In the genomic region with DNA sequence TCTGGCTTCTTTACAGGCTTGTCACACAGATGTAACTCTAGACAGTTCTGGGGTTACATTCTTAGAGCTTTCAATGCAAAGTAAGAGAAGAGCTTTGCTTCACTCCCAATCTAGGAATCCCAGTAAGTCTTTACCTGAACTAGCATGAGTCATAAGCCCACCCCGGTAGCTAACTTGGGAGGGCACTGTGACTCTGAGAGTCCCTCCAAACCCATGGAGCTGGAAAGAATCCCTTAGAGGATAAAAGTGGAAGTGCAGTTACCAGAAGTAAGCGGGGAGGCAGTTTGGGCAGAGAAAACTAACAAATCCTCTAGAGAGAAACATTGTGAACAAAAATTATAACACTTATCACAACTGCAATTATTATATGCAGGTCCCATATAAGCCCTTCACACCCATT, we compare ENCODE assay signal across 21 cellular contexts.
DNase-seq lines count a peak whose midpoint lies in the region; ATAC-seq and TF ChIP-seq lines count a peak whose summit lies in the region.
"Had no signal": no experiment of that assay in that cellular context is flagged by ENCODE, and none has a peak within 500 bp of the region (broad histone marks: within the 10 kb centered on the region; RNA-seq: fewer than 3 reads in every experiment).

No MANE protein-coding gene starts in this region.

- H3K4ac ChIP-seq in H9 (ENCODE audit: low read depth, low read length) = no peak overlapping the region

- no peaks in the 10 kb centered on the region for H3K23me2 ChIP-seq in H9 (ENCODE audit: insufficient read length, low read depth, low read length, poor library complexity, severe bottlenecking)

- H3K14ac ChIP-seq in H9 (ENCODE audit: insufficient read depth, low read length) = no peak overlapping the region

- POLR2A ChIA-PET in PC-9 (lab: Charles Lee; ENCODE audit: unreplicated experiment) = no interaction called here

- CTCF ChIA-PET in PC-9 (lab: Charles Lee) = no interaction called here

- H3K4me2 ChIP-seq in H9 (ENCODE audit: insufficient read depth, insufficient read length, low read length) (no peak overlapping the region), PC-9 (no peak overlapping the region)

- H3K9me3 ChIP-seq in H9 (ENCODE audit: control insufficient read depth, low read depth, low read length) = no peaks in the 10 kb centered on the region
- no peaks in the 10 kb centered on the region for H3K9me3 ChIP-seq in PC-9 (ENCODE audit: insufficient read depth, low read depth)
- H3K9me3 ChIP-seq: testis had no signal

- H3K9me3 Mint-ChIP-seq in H9 = no peaks in the 10 kb centered on the region; a peak in 1 of 5 replicates
- H3K9me3 Mint-ChIP-seq: activated T-helper 2 cell treated with anti-CD3 and anti-CD28 coated beads, Interferon-gamma antibody, Interleukin-2, Interleukin-4, amounts not matched to agents 10 μg/mL and 5 μg/mL and 100 μg/mL, durations not matched to agents 14 hours and 24 hours and 36 hours; stimulated activated effector memory CD8-positive, alpha-beta T cell treated with anti-CD3 and anti-CD28 coated beads, Interleukin-12 subunit alpha, Interleukin-12 subunit beta, amount 100 ng/mL, for 72 hours had no signal

- H3K36me3 ChIP-seq in PC-9 (ENCODE audit: low read depth) = no peaks in the 10 kb centered on the region

- H3K4me3 ChIP-seq in retinal pigment epithelial cell (ENCODE audit: low read length) (no peak overlapping the region), PC-9 (no peak overlapping the region)
- H3K4me3 ChIP-seq: SK-N-MC, testis had no signal

- H3K79me1 ChIP-seq in H9 (ENCODE audit: insufficient read depth, low read depth, low read length, poor library complexity, severe bottlenecking) = no peaks in the 10 kb centered on the region

- no peaks in the 10 kb centered on the region for H3K27me3 Mint-ChIP-seq in H9 (ENCODE audit: low read depth)

- H3F3A ChIP-seq in PC-9 (ENCODE audit: insufficient read depth, low read depth) = no peaks in the 10 kb centered on the region

- peak; percentile 71 for ATAC-seq in SK-N-SH treated with all-trans-retinoic acid at 6 μM for 48 hours
- ATAC-seq: left colon; stimulated activated effector memory CD8-positive, alpha-beta T cell treated with anti-CD3 and anti-CD28 coated beads, Interleukin-12 subunit alpha, Interleukin-12 subunit beta, amount 100 ng/mL, for 72 hours had no signal

- BruUV-seq in PC-9 (replicated peaks; lab: Mats Ljungman, UMichigan) = no TSS peak

- H3K27ac ChIP-seq in H9 (ENCODE audit: insufficient read length, low read depth, low read length) = no peak overlapping the region
- H3K27ac ChIP-seq in PC-9 = no peak overlapping the region
- H3K27ac ChIP-seq: C4-2B, SK-N-MC, testis had no signal

- no peaks in the 10 kb centered on the region; the same call in 1 of the 2 replicates for H3K4me1 ChIP-seq in H9 (ENCODE audit: insufficient read depth, low read length)
- H3K4me1 ChIP-seq in PC-9 (replicated peaks; ENCODE audit: insufficient read depth) = no peaks in the 10 kb centered on the region
- H3K4me1 ChIP-seq: testis had no signal

- H3K9me2 ChIP-seq in PC-9 (ENCODE audit: insufficient read depth) = no peaks in the 10 kb centered on the region

- no peak overlapping the region for H2BK12ac ChIP-seq in H9 (ENCODE audit: insufficient read length, low read depth, low read length)

- H2BK5ac ChIP-seq in H9 (ENCODE audit: insufficient read length, low read length) = no peak overlapping the region

- H3K27me3 ChIP-seq in H9 (ENCODE audit: insufficient read depth, low read length) = no peaks in the 10 kb centered on the region
- no peaks in the 10 kb centered on the region for H3K27me3 ChIP-seq in PC-9 (ENCODE audit: insufficient read depth, low read depth)
- H3K27me3 ChIP-seq: testis had no signal

- no peak overlapping the region for H2AK5ac ChIP-seq in H9 (ENCODE audit: insufficient read length, low read length)

- no peaks in the 10 kb centered on the region for H3K79me2 ChIP-seq in H9 (ENCODE audit: insufficient read depth, low read length)
- H3K79me2 ChIP-seq in PC-9 (ENCODE audit: low read depth) = no peaks in the 10 kb centered on the region

- H3K9ac ChIP-seq in H9 (ENCODE audit: extremely low read depth, insufficient read length, low read length) = no peak overlapping the region

- no peak overlapping the region for H3K23ac ChIP-seq in H9 (ENCODE audit: insufficient read length, low read depth, low read length)

- H3T11ph ChIP-seq in H9 (ENCODE audit: low read length) = no peak overlapping the region

- no peak overlapping the region for H2BK120ac ChIP-seq in H9 (ENCODE audit: low read depth, low read length, poor library complexity, severe bottlenecking)

- H3K4me1 Mint-ChIP-seq in H9 = peaks cover 15% of the 10 kb centered on the region in 2 experiments
- H3K4me1 Mint-ChIP-seq: stimulated activated effector memory CD8-positive, alpha-beta T cell treated with anti-CD3 and anti-CD28 coated beads, Interleukin-12 subunit alpha, Interleukin-12 subunit beta, amount 100 ng/mL, for 72 hours had no signal

- no peaks in the 10 kb centered on the region for H3K36me3 Mint-ChIP-seq in H9 (ENCODE audit: insufficient read depth in 1 of 3, low read depth in 3 of 3)
- H3K36me3 Mint-ChIP-seq: mesothelial cell of epicardium; stimulated activated effector memory CD8-positive, alpha-beta T cell treated with anti-CD3 and anti-CD28 coated beads, Interleukin-12 subunit alpha, Interleukin-12 subunit beta, amount 100 ng/mL, for 72 hours had no signal

- no peak overlapping the region for H3K18ac ChIP-seq in H9 (ENCODE audit: insufficient read length, low read depth, low read length)

- H2AFZ ChIP-seq in H9 (ENCODE audit: low read length) (no peak overlapping the region), PC-9 (no peak overlapping the region)

- no peak overlapping the region for H3K56ac ChIP-seq in H9 (ENCODE audit: insufficient read length, low read depth, low read length)

- no peak overlapping the region for H2BK15ac ChIP-seq in H9 (ENCODE audit: low read depth, low read length)

- H4K20me1 ChIP-seq in H9 (ENCODE audit: control insufficient read depth, insufficient read depth, insufficient read length) (no peaks in the 10 kb centered on the region), PC-9 (ENCODE audit: insufficient read depth) (no peaks in the 10 kb centered on the region)

- WGBS in H9 (ENCODE audit: extremely low coverage, insufficient read length, low lambda C conversion rate) = no CpG with 5 or more reads among the region's 2 CpGs

- H4K5ac ChIP-seq in H9 (ENCODE audit: insufficient read length, low read depth, low read length) = no peak overlapping the region

- intact Hi-C loops in PC-9 (cut with micrococcal nuclease; ENCODE audit: unreplicated experiment) = no loop called here

- H2BK20ac ChIP-seq in H9 (ENCODE audit: low read depth, low read length, poor library complexity, severe bottlenecking) = no peak overlapping the region

- H3K4me3 Mint-ChIP-seq in H9 = no peak overlapping the region
- H3K4me3 Mint-ChIP-seq: mesothelial cell of epicardium; neural crest cell; stimulated activated effector memory CD8-positive, alpha-beta T cell treated with anti-CD3 and anti-CD28 coated beads, Interleukin-12 subunit alpha, Interleukin-12 subunit beta, amount 100 ng/mL, for 72 hours had no signal

- peak; percentile 75 for DNase-seq in H9
- peak; percentile 85 for DNase-seq in iPS DF 19.7 (ENCODE audit: low read depth, low spot score)
- no peak for DNase-seq in retinal pigment epithelial cell (ENCODE audit: low read depth)
- DNase-seq in SK-N-DZ (ENCODE audit: low spot score) = no peak
- no peak for DNase-seq in PC-9
- no peak for DNase-seq in hypothalamus (lab: John Stamatoyannopoulos, UW)
- DNase-seq: activated CD4-positive, CD25-positive, alpha-beta regulatory T cell treated with anti-CD3 and anti-CD28 coated beads, Interleukin-2, amount 50 U/mL, for 72 hours; DMS153; left colon; NCI-H1048; NCI-H2171; NCI-H526 treated with DMSO at 0.1 percent for 48 hours; retina; testis had no signal

- no peak overlapping the region for H4K91ac ChIP-seq in H9 (ENCODE audit: insufficient read length, low read depth, low read length)

- H4K8ac ChIP-seq in H9 (replicated peaks; ENCODE audit: insufficient read length, low read depth, low read length) = no peak overlapping the region

- 0 out of 7 replicates have a peak overlapping the region, but pooled peaks of 1 of the 3 experiments have one; percentile 24 for H3K27ac Mint-ChIP-seq in H9
- H3K27ac Mint-ChIP-seq: activated T-helper 2 cell treated with anti-CD3 and anti-CD28 coated beads, Interferon-gamma antibody, Interleukin-2, Interleukin-4, amounts not matched to agents 10 μg/mL and 5 μg/mL and 100 μg/mL, durations not matched to agents 14 hours and 24 hours and 36 hours; mesothelial cell of epicardium; stimulated activated effector memory CD8-positive, alpha-beta T cell treated with anti-CD3 and anti-CD28 coated beads, Interleukin-12 subunit alpha, Interleukin-12 subunit beta, amount 100 ng/mL, for 72 hours had no signal

- peak; percentile 60 for TF ChIP-seq CTCF in H9 (conservative IDR thresholded peaks at IDR 0.05)
- TF ChIP-seq CTCF in retinal pigment epithelial cell (conservative IDR thresholded peaks at IDR 0.05; ENCODE audit: low read depth, low read length) = peak; percentile 24
- no peak for TF ChIP-seq CTCF in PC-9 (conservative IDR thresholded peaks at IDR 0.05)

TF ChIP-seq in SK-N-SH treated with all-trans-retinoic acid at 6 μM for 48 hours, 23 proteins besides CTCF, POLR2A, EP300 and RAD21:
- no peak for TF ChIP-seq ESRRG (CRISPR knock-in tag; IDR thresholded peaks at IDR 0.05)
- no peak for TF ChIP-seq ZNF70 (CRISPR knock-in tag; IDR thresholded peaks at IDR 0.05)
- TF ChIP-seq SNAI2 (CRISPR knock-in tag; IDR thresholded peaks at IDR 0.05) = no peak
- TF ChIP-seq ZFP3 (CRISPR knock-in tag; IDR thresholded peaks at IDR 0.05) = no peak

Comparison
In these comparisons a context has a peak if more than half of its experiments do, and no peak if none do; other contexts are left out.
1. DNase-seq: peak in H9 (single experiment) and iPS DF 19.7 (single experiment); none in retinal pigment epithelial cell (single experiment), SK-N-DZ (single experiment), PC-9 (0 of 2) and hypothalamus (0 of 51).